ENCODE assay signal across 8 cellular contexts in genomic region chr1:61078611-61079010, GRCh38. TPM values are rescaled to one million over a fixed set of nuclear protein-coding genes. Genes with fewer than 3 reads are reported as not detected.
DNase-seq lines count a peak whose midpoint lies in the region; FAIRE-seq and TF ChIP-seq lines count a peak whose summit lies in the region.

No MANE protein-coding gene starts in this region.

- TF ChIP-seq POLR2A in GM12891 (IDR thresholded peaks at IDR 0.05; ENCODE audit: low read depth, low read length) (no peak), lower leg skin (IDR thresholded peaks at IDR 0.05) (no peak)

- no peaks in the 10 kb centered on the region for H4K20me1 ChIP-seq in keratinocyte (ENCODE audit: control insufficient read depth, extremely low read depth, insufficient read depth, low read length)

- DNase-seq in NCI-H82 (lab: John Stamatoyannopoulos, UW) (peak; percentile 31), NCI-H82 treated with DMSO at 0.1 percent for 48 hours (lab: John Stamatoyannopoulos, UW; ENCODE audit: unreplicated experiment) (no peak), keratinocyte (ENCODE audit: low read depth, low spot score) (no peak), substantia nigra (lab: John Stamatoyannopoulos, UW) (peak in 9 of 49 donors; percentile 13 to 36 (median 19)), D721Med (ENCODE audit: insufficient read length, low spot score) (no peak), GM12891 (ENCODE audit: insufficient read length, low spot score) (no peak), lower leg skin (ENCODE audit: low spot score in 2 of 2) (no peak)
- DNase-seq in activated naive CD8-positive, alpha-beta T cell treated with anti-CD3 and anti-CD28 coated beads for 36 hours: no peak

- WGBS in lower leg skin, 2 donors: 10 to 12% methylated on average over 5 of the region's 5 CpGs

- H2AFZ ChIP-seq in keratinocyte (ENCODE audit: control insufficient read depth, low read length): peak overlapping the region; percentile 4

- peaks cover 23% of the 10 kb centered on the region for H3K27me3 Mint-ChIP-seq in activated naive CD8-positive, alpha-beta T cell treated with anti-CD3 and anti-CD28 coated beads for 36 hours

- H3K4me2 ChIP-seq in keratinocyte (ENCODE audit: control insufficient read depth, extremely low read depth, insufficient read depth, low read depth, low read length): peak overlapping the region; percentile 87

- H3K36me3 ChIP-seq in keratinocyte (ENCODE audit: control insufficient read depth in 2 of 2, extremely low read depth in 1 of 2, insufficient read depth in 2 of 2, low read length in 2 of 2): no peaks in the 10 kb centered on the region

- no peaks in the 10 kb centered on the region for H3K27me3 ChIP-seq in keratinocyte (ENCODE audit: control insufficient read depth, extremely low read depth, insufficient read depth, low read length)

- H3K79me2 ChIP-seq in keratinocyte (ENCODE audit: control insufficient read depth, insufficient read depth, low read length): peaks cover 8% of the 10 kb centered on the region

- no peak overlapping the region for H3K9ac ChIP-seq in keratinocyte (ENCODE audit: control insufficient read depth, extremely low read depth, insufficient read depth, low read length)

- intact Hi-C loops in lower leg skin (cut with DNase I; ENCODE audit: low total_unique reads): no loop called here

- FAIRE-seq in keratinocyte (lab: Jason Lieb, UNC) (no peak), D721Med (lab: Jason Lieb, UNC) (no peak), GM12891 (lab: Jason Lieb, UNC) (no peak)

- TF ChIP-seq CTCF in keratinocyte (optimal IDR thresholded peaks at IDR 0.05 in 1 of 3, IDR thresholded peaks at IDR 0.05 in 1 of 3, conservative IDR thresholded peaks at IDR 0.05 in 1 of 3; ENCODE audit: extremely low read depth in 1 of 3, insufficient read depth in 2 of 3, low read length in 3 of 3): no peak
- TF ChIP-seq CTCF in D721Med (IDR thresholded peaks at IDR 0.05; ENCODE audit: insufficient read depth, missing control alignments): no peak
- TF ChIP-seq CTCF in lower leg skin (IDR thresholded peaks at IDR 0.05): no peak

- H3K9me1 ChIP-seq in keratinocyte (ENCODE audit: control insufficient read depth, extremely low read depth, insufficient read depth, low read length): no peaks in the 10 kb centered on the region

- H3K4me1 Mint-ChIP-seq in activated naive CD8-positive, alpha-beta T cell treated with anti-CD3 and anti-CD28 coated beads for 36 hours: peaks cover 45% of the 10 kb centered on the region

- H3K9me3 Mint-ChIP-seq in activated naive CD8-positive, alpha-beta T cell treated with anti-CD3 and anti-CD28 coated beads for 36 hours: no peaks in the 10 kb centered on the region

- H3K27ac ChIP-seq in keratinocyte (ENCODE audit: control insufficient read depth, insufficient read depth, low read length) (peak overlapping the region; percentile 90), substantia nigra (ENCODE audit: low read depth, low read length, poor library complexity, severe bottlenecking) (peak overlapping the region; percentile 84)

- peak overlapping the region; percentile 20 for H3K27ac Mint-ChIP-seq in activated naive CD8-positive, alpha-beta T cell treated with anti-CD3 and anti-CD28 coated beads for 36 hours

- dilution Hi-C loops in keratinocyte (cut with MboI; ENCODE audit: extremely low pct_ligation_motif_present, low sequenced_read_pairs): no loop called here

- H3K36me3 Mint-ChIP-seq in activated naive CD8-positive, alpha-beta T cell treated with anti-CD3 and anti-CD28 coated beads for 36 hours: no peaks in the 10 kb centered on the region

- peak overlapping the region; percentile 93 for H3K4me3 Mint-ChIP-seq in activated naive CD8-positive, alpha-beta T cell treated with anti-CD3 and anti-CD28 coated beads for 36 hours

- H3K4me1 ChIP-seq in keratinocyte (ENCODE audit: control insufficient read depth, extremely low read depth, insufficient read depth, low read length): peaks cover 43% of the 10 kb centered on the region

- H3K4me3 ChIP-seq in keratinocyte (ENCODE audit: control insufficient read depth in 2 of 3, extremely low read depth in 1 of 3, insufficient read depth in 2 of 3, low read depth in 1 of 3, low read length in 3 of 3): peak overlapping the region in 1 of 3 experiments; percentile 84
- H3K4me3 ChIP-seq in lower leg skin (ENCODE audit: low read depth, poor library complexity, severe bottlenecking): no peak overlapping the region

- H3K9me3 ChIP-seq in keratinocyte (ENCODE audit: control insufficient read depth, low read depth, low read length): no peaks in the 10 kb centered on the region

TF ChIP-seq in GM12891, 5 proteins besides CTCF, POLR2A, EP300 and RAD21:
- TF ChIP-seq POLR2AphosphoS5 (IDR thresholded peaks at IDR 0.05; ENCODE audit: low read depth, low read length) (no peak), SPI1 (IDR thresholded peaks at IDR 0.05; ENCODE audit: low read depth, low read length) (no peak), POU2F2 (IDR thresholded peaks at IDR 0.05; ENCODE audit: low read depth, low read length) (no peak), PAX5 (IDR thresholded peaks at IDR 0.05; ENCODE audit: insufficient read depth, low read length, severe bottlenecking) (no peak), TAF1 (IDR thresholded peaks at IDR 0.05; ENCODE audit: low read depth, low read length) (no peak)

RNA-seq across cellular contexts. Expression of gene NFIA, which starts 3.8 kb away (rescaled TPM):
- total RNA-seq in activated naive CD8-positive, alpha-beta T cell treated with anti-CD3 and anti-CD28 coated beads for 36 hours: 1 to 10 TPM; 1.3 to 1.7 TPM
- 14.7 to 15.8 TPM (median 15.0 TPM) in 3 replicates for polyA plus RNA-seq in keratinocyte
- polyA plus RNA-seq in keratinocyte (2011; ENCODE audit: low read depth): 11.6 TPM
- polyA plus RNA-seq in keratinocyte (2011; cell fraction: cytosol; rRNA removed): 10.3 and 14.9 TPM in 2 replicates
- 15.1 and 17.0 TPM in 2 replicates for polyA plus RNA-seq in keratinocyte (2011; cell fraction: nucleus; rRNA removed)
- 9.8 and 10.0 TPM in 2 replicates for polyA plus RNA-seq in keratinocyte (2012; ENCODE audit: low replicate concordance)
- polyA minus RNA-seq in keratinocyte: 43.3 to 66.0 TPM (median 52.8 TPM) in 3 replicates
- polyA minus RNA-seq in keratinocyte (2011; cell fraction: cytosol; rRNA and poly(A)+ RNA removed): 26.3 TPM
- polyA minus RNA-seq in keratinocyte (2011; cell fraction: nucleus; rRNA and poly(A)+ RNA removed): 33.3 and 66.9 TPM in 2 replicates
- not detected for polyA plus RNA-seq in GM12891 (2012; ENCODE audit: low read depth, missing spikeins)
- 10 to 100 TPM; 26.0 to 32.5 (median 30.3) TPM for total RNA-seq in lower leg skin

Comparison
In these comparisons a context has a peak if more than half of its experiments do, and no peak if none do; other contexts are left out.
1. RNA of gene NFIA, which starts 3.8 kb away (total RNA-seq): 26.0 to 32.5 TPM in lower leg skin; 1.3 to 1.7 TPM in activated naive CD8-positive, alpha-beta T cell treated with anti-CD3 and anti-CD28 coated beads for 36 hours; every median in the first group is over 10 times any median in the second.